ENCODE assay signal across 25 cellular contexts in genomic region chr4:15382669-15383273, GRCh38. TPM values are rescaled to one million over a fixed set of nuclear protein-coding genes. Genes with fewer than 3 reads are reported as not detected.
"Had no signal": no experiment of that assay in that cellular context is flagged by ENCODE, and none has a peak within 500 bp of the region (broad histone marks: within the 10 kb centered on the region; RNA-seq: fewer than 3 reads in every experiment).

No MANE protein-coding gene starts in this region.

- ATAC-seq: Panc1, PC-3, SK-N-SH treated with all-trans-retinoic acid at 6 μM for 48 hours had no signal

- DNase-seq: KBM-7, MV-4-11, NCI-H1048, NCI-H1105, NCI-H1417, NCI-H146, NCI-H1694 treated with DMSO at 0.1 percent for 48 hours, NCI-H2029, NCI-H2081 treated with DMSO at 0.1 percent for 48 hours, NCI-H2171, NCI-H226, NCI-H446, NCI-H510A, NCI-H524 treated with DMSO at 0.1 percent for 48 hours, NCI-H69, NCI-H774, PC-3, SHP77 had no signal

- H3K27ac ChIP-seq: RWPE1 had no signal

RNA-seq across cellular contexts. Expression of gene C1QTNF7, which starts 45.1 kb away (rescaled TPM):
- total RNA-seq: HT-29, LHCN-M2, MCF 10A, OCI-LY7, PC-3 had no signal
